In the genomic region with DNA sequence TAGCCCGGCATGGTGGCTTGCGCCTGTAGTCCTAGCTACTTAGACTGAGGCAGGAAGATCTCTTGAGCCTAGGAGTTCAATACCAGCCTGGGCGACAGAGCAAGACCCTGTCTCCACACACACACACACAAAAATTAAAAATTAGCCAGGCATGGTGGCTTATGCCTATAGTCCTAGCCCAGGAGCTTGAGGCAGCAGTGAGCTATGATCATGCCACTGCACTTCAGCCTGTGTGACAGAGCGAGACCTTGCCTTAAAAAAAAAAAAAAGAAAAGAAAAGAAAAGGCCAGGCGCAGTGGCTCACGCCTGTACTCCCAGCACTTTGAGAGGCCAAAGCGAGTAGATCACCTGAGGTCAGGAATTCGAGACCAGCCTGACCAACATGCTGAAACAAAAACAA, we compare ENCODE assay signal across 1 cellular context.
A peak's percentile ranks its signal among the peaks of the same experiment; 100 is the strongest.
TF ChIP-seq lines count a peak whose summit lies in the region.

No MANE protein-coding gene starts in this region.

TF ChIP-seq in HepG2, 621 proteins besides CTCF, POLR2A, EP300 and RAD21:
- peak; percentile 15; the same call in 1 of the 2 replicates for TF ChIP-seq SALL1 (CRISPR knock-in tag; IDR thresholded peaks at IDR 0.05)
- TF ChIP-seq, protein P1, sequence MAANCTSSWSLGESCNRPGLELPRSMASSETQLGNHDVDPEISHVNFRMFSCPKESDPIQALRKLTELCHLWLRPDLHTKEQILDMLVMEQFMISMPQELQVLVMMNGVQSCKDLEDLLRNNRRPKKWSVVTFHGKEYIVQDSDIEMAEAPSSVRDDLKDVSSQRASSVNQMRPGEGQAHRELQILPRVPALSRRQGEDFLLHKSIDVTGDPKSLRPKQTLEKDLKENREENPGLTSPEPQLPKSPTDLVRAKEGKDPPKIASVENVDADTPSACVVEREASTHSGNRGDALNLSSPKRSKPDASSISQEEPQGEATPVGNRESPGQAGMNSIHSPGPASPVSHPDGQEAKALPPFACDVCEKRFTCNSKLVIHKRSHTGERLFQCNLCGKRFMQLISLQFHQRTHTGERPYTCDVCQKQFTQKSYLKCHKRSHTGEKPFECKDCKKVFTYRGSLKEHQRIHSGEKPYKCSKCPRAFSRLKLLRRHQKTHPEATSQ (CRISPR knock-in tag; IDR thresholded peaks at IDR 0.05; ENCODE audit: borderline replicate concordance): no peak
